1 cellular context compared by ENCODE assay signal in the genomic region with DNA sequence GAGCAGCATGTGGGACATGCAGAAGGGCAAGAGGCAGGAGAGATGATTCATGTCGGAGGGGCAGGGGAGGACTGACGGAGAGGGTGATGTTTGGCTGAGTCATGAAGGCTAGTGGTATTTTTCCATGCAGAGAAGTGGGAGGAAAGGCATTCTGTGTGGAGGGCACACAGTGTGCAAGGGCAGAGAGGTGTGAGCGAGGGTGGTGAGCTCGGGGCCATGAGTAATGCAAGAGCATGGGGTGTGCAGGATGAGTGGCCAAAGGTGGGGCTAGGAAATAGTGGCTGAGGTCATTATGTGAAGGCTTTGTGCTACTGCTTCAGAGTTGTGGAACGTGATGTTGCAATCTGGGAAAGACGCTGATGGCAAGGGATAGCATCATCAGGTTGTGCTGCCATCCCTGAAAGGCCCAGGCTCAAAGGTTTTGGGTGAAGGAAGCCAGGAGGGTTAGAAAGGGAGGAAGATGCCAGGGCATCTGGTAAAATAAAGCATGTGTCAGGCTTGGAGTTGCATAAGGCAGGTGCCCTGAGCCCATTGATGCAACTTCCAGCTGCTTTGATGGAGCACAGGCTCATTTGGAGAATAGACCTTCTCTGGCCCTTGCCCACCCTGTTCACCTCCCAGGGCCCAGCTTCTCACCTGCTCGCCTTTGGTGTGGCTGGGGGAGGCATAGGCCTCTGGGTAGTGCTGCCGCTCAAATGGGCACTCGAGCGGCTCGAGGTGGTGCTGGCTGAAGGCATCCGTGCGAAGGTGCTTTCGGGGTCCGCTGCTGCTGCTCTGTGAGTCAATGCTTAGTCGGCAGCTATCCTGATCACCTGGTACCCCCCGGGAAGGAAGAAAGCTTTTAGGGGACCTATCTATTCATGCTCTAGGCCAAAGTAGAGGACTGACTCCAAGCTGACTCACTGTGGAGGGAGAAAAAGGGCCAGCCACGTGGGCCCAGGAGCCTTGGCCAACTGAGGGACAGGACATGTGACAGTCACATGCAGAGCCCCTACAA.
TF ChIP-seq lines count a peak whose summit lies in the region.

No MANE protein-coding gene starts in this region.

TF ChIP-seq in HepG2, 621 proteins besides CTCF, POLR2A, EP300 and RAD21 (continued from another document and continues in another):
- TF ChIP-seq, protein P1, sequence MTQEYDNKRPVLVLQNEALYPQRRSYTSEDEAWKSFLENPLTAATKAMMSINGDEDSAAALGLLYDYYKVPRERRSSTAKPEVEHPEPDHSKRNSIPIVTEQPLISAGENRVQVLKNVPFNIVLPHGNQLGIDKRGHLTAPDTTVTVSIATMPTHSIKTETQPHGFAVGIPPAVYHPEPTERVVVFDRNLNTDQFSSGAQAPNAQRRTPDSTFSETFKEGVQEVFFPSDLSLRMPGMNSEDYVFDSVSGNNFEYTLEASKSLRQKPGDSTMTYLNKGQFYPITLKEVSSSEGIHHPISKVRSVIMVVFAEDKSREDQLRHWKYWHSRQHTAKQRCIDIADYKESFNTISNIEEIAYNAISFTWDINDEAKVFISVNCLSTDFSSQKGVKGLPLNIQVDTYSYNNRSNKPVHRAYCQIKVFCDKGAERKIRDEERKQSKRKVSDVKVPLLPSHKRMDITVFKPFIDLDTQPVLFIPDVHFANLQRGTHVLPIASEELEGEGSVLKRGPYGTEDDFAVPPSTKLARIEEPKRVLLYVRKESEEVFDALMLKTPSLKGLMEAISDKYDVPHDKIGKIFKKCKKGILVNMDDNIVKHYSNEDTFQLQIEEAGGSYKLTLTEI (CRISPR knock-in tag; conservative IDR thresholded peaks at IDR 0.05), result no peak
- TF ChIP-seq ZZZ3 (CRISPR knock-in tag; IDR thresholded peaks at IDR 0.05; ENCODE audit: borderline replicate concordance), result no peak
- no peak for TF ChIP-seq HES4 (CRISPR knock-in tag; IDR thresholded peaks at IDR 0.05; ENCODE audit: borderline replicate concordance)
- TF ChIP-seq KLF9 (CRISPR knock-in tag; IDR thresholded peaks at IDR 0.05; ENCODE audit: low read depth), result no peak
- TF ChIP-seq ZBTB38 (CRISPR knock-in tag; IDR thresholded peaks at IDR 0.05), result peak; percentile 31; the same call in 1 of the 2 replicates
- TF ChIP-seq AHR (CRISPR knock-in tag; IDR thresholded peaks at IDR 0.05), result no peak
- no peak for TF ChIP-seq ZFP36L2 (CRISPR knock-in tag; IDR thresholded peaks at IDR 0.05)
- no peak for TF ChIP-seq HOXA9 (CRISPR knock-in tag; IDR thresholded peaks at IDR 0.05; ENCODE audit: borderline replicate concordance)
- no peak for TF ChIP-seq ZNF567 (CRISPR knock-in tag; IDR thresholded peaks at IDR 0.05; ENCODE audit: borderline replicate concordance)
- TF ChIP-seq ZNF101 (CRISPR knock-in tag; IDR thresholded peaks at IDR 0.05; ENCODE audit: borderline replicate concordance, low read depth), result no peak
- TF ChIP-seq FOXK2 (IDR thresholded peaks at IDR 0.05), result peak; percentile 34; the same call in 1 of the 2 replicates
- TF ChIP-seq ZNF296 (CRISPR knock-in tag; conservative IDR thresholded peaks at IDR 0.05), result no peak
- no peak for TF ChIP-seq MTF2 (CRISPR knock-in tag; IDR thresholded peaks at IDR 0.05; ENCODE audit: borderline replicate concordance)
- TF ChIP-seq ZNF460 (CRISPR knock-in tag; IDR thresholded peaks at IDR 0.05; ENCODE audit: borderline replicate concordance), result no peak
- TF ChIP-seq, protein P2, sequence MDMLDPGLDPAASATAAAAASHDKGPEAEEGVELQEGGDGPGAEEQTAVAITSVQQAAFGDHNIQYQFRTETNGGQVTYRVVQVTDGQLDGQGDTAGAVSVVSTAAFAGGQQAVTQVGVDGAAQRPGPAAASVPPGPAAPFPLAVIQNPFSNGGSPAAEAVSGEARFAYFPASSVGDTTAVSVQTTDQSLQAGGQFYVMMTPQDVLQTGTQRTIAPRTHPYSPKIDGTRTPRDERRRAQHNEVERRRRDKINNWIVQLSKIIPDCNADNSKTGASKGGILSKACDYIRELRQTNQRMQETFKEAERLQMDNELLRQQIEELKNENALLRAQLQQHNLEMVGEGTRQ (IDR thresholded peaks at IDR 0.05; ENCODE audit: low read depth, low read length), result 0 out of 2 replicates have a peak, but pooled peaks have one; percentile 13
- TF ChIP-seq, protein P2 (CRISPR knock-in tag; IDR thresholded peaks at IDR 0.05; ENCODE audit: borderline replicate concordance), result no peak
- TF ChIP-seq STAG1 (CRISPR knock-in tag; IDR thresholded peaks at IDR 0.05), result no peak
- no peak for TF ChIP-seq SMYD3 (CRISPR knock-in tag; IDR thresholded peaks at IDR 0.05)
- TF ChIP-seq, protein P3, sequence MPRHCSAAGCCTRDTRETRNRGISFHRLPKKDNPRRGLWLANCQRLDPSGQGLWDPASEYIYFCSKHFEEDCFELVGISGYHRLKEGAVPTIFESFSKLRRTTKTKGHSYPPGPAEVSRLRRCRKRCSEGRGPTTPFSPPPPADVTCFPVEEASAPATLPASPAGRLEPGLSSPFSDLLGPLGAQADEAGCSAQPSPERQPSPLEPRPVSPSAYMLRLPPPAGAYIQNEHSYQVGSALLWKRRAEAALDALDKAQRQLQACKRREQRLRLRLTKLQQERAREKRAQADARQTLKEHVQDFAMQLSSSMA (CRISPR knock-in tag; IDR thresholded peaks at IDR 0.05), result no peak
- TF ChIP-seq, protein P4, sequence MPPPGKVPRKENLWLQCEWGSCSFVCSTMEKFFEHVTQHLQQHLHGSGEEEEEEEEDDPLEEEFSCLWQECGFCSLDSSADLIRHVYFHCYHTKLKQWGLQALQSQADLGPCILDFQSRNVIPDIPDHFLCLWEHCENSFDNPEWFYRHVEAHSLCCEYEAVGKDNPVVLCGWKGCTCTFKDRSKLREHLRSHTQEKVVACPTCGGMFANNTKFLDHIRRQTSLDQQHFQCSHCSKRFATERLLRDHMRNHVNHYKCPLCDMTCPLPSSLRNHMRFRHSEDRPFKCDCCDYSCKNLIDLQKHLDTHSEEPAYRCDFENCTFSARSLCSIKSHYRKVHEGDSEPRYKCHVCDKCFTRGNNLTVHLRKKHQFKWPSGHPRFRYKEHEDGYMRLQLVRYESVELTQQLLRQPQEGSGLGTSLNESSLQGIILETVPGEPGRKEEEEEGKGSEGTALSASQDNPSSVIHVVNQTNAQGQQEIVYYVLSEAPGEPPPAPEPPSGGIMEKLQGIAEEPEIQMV (CRISPR knock-in tag; IDR thresholded peaks at IDR 0.05; ENCODE audit: low read depth), result no peak
- TF ChIP-seq ERF (CRISPR knock-in tag; IDR thresholded peaks at IDR 0.05), result peak; percentile 79; the same call in 1 of the 2 replicates
- TF ChIP-seq RXRB (CRISPR knock-in tag; IDR thresholded peaks at IDR 0.05; ENCODE audit: borderline replicate concordance), result peak; percentile 55; the same call in 1 of the 2 replicates
- TF ChIP-seq, protein P5, sequence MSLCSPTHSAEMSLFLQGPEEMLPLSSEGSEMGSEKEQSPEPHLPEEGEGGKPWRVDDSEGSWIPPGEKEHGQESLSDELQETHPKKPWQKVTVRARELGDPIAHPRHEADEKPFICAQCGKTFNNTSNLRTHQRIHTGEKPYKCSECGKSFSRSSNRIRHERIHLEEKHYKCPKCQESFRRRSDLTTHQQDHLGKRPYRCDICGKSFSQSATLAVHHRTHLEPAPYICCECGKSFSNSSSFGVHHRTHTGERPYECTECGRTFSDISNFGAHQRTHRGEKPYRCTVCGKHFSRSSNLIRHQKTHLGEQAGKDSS (CRISPR knock-in tag; IDR thresholded peaks at IDR 0.05; ENCODE audit: borderline replicate concordance, low read depth), result no peak
- TF ChIP-seq KDM5A (IDR thresholded peaks at IDR 0.05; ENCODE audit: borderline replicate concordance, low read length), result no peak
- TF ChIP-seq, protein P6, sequence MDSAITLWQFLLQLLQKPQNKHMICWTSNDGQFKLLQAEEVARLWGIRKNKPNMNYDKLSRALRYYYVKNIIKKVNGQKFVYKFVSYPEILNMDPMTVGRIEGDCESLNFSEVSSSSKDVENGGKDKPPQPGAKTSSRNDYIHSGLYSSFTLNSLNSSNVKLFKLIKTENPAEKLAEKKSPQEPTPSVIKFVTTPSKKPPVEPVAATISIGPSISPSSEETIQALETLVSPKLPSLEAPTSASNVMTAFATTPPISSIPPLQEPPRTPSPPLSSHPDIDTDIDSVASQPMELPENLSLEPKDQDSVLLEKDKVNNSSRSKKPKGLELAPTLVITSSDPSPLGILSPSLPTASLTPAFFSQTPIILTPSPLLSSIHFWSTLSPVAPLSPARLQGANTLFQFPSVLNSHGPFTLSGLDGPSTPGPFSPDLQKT (CRISPR knock-in tag; IDR thresholded peaks at IDR 0.05; ENCODE audit: borderline replicate concordance), result no peak
- TF ChIP-seq NR2C2 (CRISPR knock-in tag; IDR thresholded peaks at IDR 0.05; ENCODE audit: borderline replicate concordance), result no peak
- TF ChIP-seq, protein P7, sequence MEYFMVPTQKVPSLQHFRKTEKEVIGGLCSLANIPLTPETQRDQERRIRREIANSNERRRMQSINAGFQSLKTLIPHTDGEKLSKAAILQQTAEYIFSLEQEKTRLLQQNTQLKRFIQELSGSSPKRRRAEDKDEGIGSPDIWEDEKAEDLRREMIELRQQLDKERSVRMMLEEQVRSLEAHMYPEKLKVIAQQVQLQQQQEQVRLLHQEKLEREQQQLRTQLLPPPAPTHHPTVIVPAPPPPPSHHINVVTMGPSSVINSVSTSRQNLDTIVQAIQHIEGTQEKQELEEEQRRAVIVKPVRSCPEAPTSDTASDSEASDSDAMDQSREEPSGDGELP (IDR thresholded peaks at IDR 0.05; ENCODE audit: borderline replicate concordance, low read depth), result no peak; the same call in 1 of the 2 replicates
- no peak for TF ChIP-seq ZNF232 (CRISPR knock-in tag; IDR thresholded peaks at IDR 0.05; ENCODE audit: borderline replicate concordance)
- TF ChIP-seq MED1 (CRISPR knock-in tag; IDR thresholded peaks at IDR 0.05), result peak; percentile 66
- no peak for TF ChIP-seq CBX1 (IDR thresholded peaks at IDR 0.05; ENCODE audit: low read depth)
- TF ChIP-seq ATM (IDR thresholded peaks at IDR 0.05; ENCODE audit: borderline replicate concordance), result 0 out of 2 replicates have a peak, but pooled peaks have one; percentile 9
- TF ChIP-seq, protein P8, sequence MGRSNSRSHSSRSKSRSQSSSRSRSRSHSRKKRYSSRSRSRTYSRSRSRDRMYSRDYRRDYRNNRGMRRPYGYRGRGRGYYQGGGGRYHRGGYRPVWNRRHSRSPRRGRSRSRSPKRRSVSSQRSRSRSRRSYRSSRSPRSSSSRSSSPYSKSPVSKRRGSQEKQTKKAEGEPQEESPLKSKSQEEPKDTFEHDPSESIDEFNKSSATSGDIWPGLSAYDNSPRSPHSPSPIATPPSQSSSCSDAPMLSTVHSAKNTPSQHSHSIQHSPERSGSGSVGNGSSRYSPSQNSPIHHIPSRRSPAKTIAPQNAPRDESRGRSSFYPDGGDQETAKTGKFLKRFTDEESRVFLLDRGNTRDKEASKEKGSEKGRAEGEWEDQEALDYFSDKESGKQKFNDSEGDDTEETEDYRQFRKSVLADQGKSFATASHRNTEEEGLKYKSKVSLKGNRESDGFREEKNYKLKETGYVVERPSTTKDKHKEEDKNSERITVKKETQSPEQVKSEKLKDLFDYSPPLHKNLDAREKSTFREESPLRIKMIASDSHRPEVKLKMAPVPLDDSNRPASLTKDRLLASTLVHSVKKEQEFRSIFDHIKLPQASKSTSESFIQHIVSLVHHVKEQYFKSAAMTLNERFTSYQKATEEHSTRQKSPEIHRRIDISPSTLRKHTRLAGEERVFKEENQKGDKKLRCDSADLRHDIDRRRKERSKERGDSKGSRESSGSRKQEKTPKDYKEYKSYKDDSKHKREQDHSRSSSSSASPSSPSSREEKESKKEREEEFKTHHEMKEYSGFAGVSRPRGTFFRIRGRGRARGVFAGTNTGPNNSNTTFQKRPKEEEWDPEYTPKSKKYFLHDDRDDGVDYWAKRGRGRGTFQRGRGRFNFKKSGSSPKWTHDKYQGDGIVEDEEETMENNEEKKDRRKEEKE (IDR thresholded peaks at IDR 0.05), result no peak
- no peak for TF ChIP-seq BRCA1 (CRISPR knock-in tag; IDR thresholded peaks at IDR 0.05)
- TF ChIP-seq ZNF776 (CRISPR knock-in tag; IDR thresholded peaks at IDR 0.05), result no peak
- TF ChIP-seq, protein P9, sequence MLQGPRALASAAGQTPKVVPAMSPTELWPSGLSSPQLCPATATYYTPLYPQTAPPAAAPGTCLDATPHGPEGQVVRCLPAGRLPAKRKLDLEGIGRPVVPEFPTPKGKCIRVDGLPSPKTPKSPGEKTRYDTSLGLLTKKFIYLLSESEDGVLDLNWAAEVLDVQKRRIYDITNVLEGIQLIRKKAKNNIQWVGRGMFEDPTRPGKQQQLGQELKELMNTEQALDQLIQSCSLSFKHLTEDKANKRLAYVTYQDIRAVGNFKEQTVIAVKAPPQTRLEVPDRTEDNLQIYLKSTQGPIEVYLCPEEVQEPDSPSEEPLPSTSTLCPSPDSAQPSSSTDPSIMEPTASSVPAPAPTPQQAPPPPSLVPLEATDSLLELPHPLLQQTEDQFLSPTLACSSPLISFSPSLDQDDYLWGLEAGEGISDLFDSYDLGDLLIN (CRISPR knock-in tag; IDR thresholded peaks at IDR 0.05; ENCODE audit: borderline replicate concordance), result no peak
- TF ChIP-seq, protein P10, sequence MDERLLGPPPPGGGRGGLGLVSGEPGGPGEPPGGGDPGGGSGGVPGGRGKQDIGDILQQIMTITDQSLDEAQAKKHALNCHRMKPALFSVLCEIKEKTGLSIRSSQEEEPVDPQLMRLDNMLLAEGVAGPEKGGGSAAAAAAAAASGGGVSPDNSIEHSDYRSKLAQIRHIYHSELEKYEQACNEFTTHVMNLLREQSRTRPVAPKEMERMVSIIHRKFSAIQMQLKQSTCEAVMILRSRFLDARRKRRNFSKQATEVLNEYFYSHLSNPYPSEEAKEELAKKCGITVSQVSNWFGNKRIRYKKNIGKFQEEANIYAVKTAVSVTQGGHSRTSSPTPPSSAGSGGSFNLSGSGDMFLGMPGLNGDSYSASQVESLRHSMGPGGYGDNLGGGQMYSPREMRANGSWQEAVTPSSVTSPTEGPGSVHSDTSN (CRISPR knock-in tag; IDR thresholded peaks at IDR 0.05), result no peak; the same call in 1 of the 2 replicates
- no peak for TF ChIP-seq KMT2B (CRISPR knock-in tag; IDR thresholded peaks at IDR 0.05)
- TF ChIP-seq NR2F2 (IDR thresholded peaks at IDR 0.05; ENCODE audit: borderline replicate concordance, low read depth), result no peak
- TF ChIP-seq ZSCAN29 (CRISPR knock-in tag; conservative IDR thresholded peaks at IDR 0.05), result no peak
- TF ChIP-seq TBP (CRISPR knock-in tag; IDR thresholded peaks at IDR 0.05), result no peak
- no peak for TF ChIP-seq ZNF879 (CRISPR knock-in tag; IDR thresholded peaks at IDR 0.05)
- TF ChIP-seq ZFYVE20 (CRISPR knock-in tag; IDR thresholded peaks at IDR 0.05; ENCODE audit: borderline replicate concordance, low read depth), result no peak
- no peak for TF ChIP-seq REXO4 (CRISPR knock-in tag; IDR thresholded peaks at IDR 0.05; ENCODE audit: borderline replicate concordance)
- TF ChIP-seq ZNF33B (CRISPR knock-in tag; IDR thresholded peaks at IDR 0.05), result no peak
- no peak for TF ChIP-seq GTF3A (CRISPR knock-in tag; conservative IDR thresholded peaks at IDR 0.05)
- no peak for TF ChIP-seq TCF7 (IDR thresholded peaks at IDR 0.05; ENCODE audit: low read depth)
- TF ChIP-seq HDAC2 (CRISPR knock-in tag; IDR thresholded peaks at IDR 0.05), result peak; percentile 72
- no peak for TF ChIP-seq MZF1 (CRISPR knock-in tag; IDR thresholded peaks at IDR 0.05; ENCODE audit: borderline replicate concordance)
- TF ChIP-seq PRMT3 (CRISPR knock-in tag; IDR thresholded peaks at IDR 0.05; ENCODE audit: borderline replicate concordance, low read depth), result no peak
- TF ChIP-seq RXRA (CRISPR knock-in tag; IDR thresholded peaks at IDR 0.05), result peak; percentile 72; the same call in 1 of the 2 replicates
- TF ChIP-seq CEBPB (IDR thresholded peaks at IDR 0.05; ENCODE audit: borderline replicate concordance, low read depth, low read length), result peak; percentile 98
- TF ChIP-seq MIXL1 (CRISPR knock-in tag; IDR thresholded peaks at IDR 0.05), result no peak
